In the genomic region with DNA sequence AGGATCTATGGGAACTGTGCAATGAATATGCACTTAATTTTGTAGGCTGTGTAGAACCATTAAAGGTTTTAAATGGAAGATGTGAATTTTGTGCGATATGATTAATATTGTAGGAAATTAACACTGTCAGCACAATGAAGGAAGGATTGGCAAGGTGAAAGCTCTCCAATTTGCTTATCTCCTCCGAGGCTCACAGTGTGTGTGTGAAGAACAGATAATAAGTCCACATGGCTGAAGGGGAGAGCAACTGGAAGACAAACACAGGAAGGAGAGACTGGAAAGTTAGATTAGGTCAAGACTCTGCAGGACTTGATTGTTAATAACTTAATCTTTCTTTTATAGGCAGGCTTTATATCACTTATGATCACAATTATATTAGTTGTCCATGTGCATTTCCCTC, we compare ENCODE assay signal across 2 cellular contexts.
TF ChIP-seq lines count a peak whose summit lies in the region.

No MANE protein-coding gene starts in this region.

TF ChIP-seq in A549, 52 proteins besides CTCF, POLR2A, EP300 and RAD21:
- TF ChIP-seq MAZ (IDR thresholded peaks at IDR 0.05; ENCODE audit: borderline replicate concordance, low read depth, low read length) = no peak
- no peak for TF ChIP-seq HOXB13 (CRISPR knock-in tag; IDR thresholded peaks at IDR 0.05; ENCODE audit: low read depth)
- TF ChIP-seq, protein P1, sequence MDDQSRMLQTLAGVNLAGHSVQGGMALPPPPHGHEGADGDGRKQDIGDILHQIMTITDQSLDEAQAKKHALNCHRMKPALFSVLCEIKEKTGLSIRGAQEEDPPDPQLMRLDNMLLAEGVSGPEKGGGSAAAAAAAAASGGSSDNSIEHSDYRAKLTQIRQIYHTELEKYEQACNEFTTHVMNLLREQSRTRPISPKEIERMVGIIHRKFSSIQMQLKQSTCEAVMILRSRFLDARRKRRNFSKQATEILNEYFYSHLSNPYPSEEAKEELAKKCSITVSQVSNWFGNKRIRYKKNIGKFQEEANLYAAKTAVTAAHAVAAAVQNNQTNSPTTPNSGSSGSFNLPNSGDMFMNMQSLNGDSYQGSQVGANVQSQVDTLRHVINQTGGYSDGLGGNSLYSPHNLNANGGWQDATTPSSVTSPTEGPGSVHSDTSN (IDR thresholded peaks at IDR 0.05) = no peak
- TF ChIP-seq MAFK (IDR thresholded peaks at IDR 0.05; ENCODE audit: partially characterized antibody) = peak; percentile 68
- TF ChIP-seq MYC (IDR thresholded peaks at IDR 0.05; ENCODE audit: borderline replicate concordance, low read length) = no peak
- TF ChIP-seq ZFP36 (IDR thresholded peaks at IDR 0.05; ENCODE audit: borderline replicate concordance, partially characterized antibody) = no peak
- no peak for TF ChIP-seq ZNF302 (CRISPR knock-in tag; IDR thresholded peaks at IDR 0.05)
- no peak for TF ChIP-seq NFE2L2 (conservative IDR thresholded peaks at IDR 0.05; ENCODE audit: low read length)

TF ChIP-seq in IMR-90, 13 proteins besides CTCF, POLR2A, EP300 and RAD21:
- TF ChIP-seq MAFK (IDR thresholded peaks at IDR 0.05; ENCODE audit: low read depth, low read length) (0 out of 2 replicates have a peak, but pooled peaks have one; percentile 21), MAZ (IDR thresholded peaks at IDR 0.05; ENCODE audit: borderline replicate concordance, low read depth, low read length) (no peak)
